In the genomic region with DNA sequence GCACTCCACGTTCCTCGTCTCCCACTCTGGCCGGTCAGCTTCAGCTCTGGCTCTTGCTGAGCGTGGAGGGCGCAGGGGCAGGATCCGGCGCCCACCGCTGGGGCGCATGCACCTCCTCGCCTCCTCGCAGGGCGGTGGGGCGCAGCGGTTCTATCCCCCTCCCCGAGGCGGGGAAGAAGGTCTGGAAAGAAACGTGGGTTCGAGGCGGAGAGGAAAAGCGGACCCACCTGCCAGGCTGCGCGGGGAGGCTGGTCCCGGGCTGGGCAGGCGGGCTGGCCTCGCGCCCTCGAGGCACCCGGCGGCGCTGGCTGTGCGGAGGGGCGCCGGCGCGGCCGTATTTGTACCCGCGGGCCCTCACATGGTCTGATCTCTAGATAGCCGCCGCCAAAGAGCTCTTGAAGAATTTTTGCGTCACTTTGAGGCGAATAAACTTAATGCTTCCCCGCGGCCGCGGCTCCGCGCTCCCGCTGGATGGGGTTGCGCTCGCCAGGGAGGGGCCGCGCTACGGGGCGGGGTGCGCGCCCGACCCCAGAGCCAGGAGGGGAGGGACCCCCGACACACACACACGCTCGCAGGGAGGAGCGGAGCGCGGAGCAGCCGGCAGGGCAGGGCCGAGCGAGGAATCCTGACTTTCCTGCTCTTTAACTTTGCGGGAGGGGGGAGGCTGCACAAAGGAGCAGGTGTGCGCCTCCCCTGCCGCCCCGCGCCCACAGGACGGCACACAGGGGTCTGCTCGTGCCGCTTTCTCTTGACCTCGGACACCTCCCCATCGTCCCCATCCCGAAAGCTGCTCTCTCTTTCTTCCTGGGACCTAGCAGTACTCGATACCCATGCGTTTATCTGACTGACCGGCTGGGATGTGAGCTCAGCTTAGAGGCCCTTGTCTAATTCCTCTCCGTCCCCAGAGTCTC, we compare ENCODE assay signal across 1 cellular context.
TF ChIP-seq lines count a peak whose summit lies in the region.

Gene SLC6A4 (minus strand): TSS at position 312 of the 911 bp plus-strand sequence. CDS start 13,739 bp downstream, outside the sequence.

TF ChIP-seq in HEK293, 187 proteins besides CTCF, POLR2A, EP300 and RAD21 (continued from another document):
- TF ChIP-seq ZBTB26 (tag by site-specific recombination; optimal IDR thresholded peaks at IDR 0.05) (no peak), KLF7 (tag by site-specific recombination; IDR thresholded peaks at IDR 0.05; ENCODE audit: borderline replicate concordance) (no peak), MYNN (tag by site-specific recombination; IDR thresholded peaks at IDR 0.05; ENCODE audit: borderline replicate concordance) (no peak), OSR2 (tag by site-specific recombination; IDR thresholded peaks at IDR 0.05) (no peak), PRDM6 (tag by site-specific recombination; IDR thresholded peaks at IDR 0.05) (no peak), HOXC10 (CRISPR knock-in tag; IDR thresholded peaks at IDR 0.05) (no peak), ZNF350 (tag by site-specific recombination; IDR thresholded peaks at IDR 0.05) (no peak), ZBTB11 (tag by site-specific recombination; conservative IDR thresholded peaks at IDR 0.05; ENCODE audit: low read depth) (no peak), ZNF221 (tag by site-specific recombination; IDR thresholded peaks at IDR 0.05; ENCODE audit: borderline replicate concordance) (no peak), ZNF747 (tag by site-specific recombination; IDR thresholded peaks at IDR 0.05) (no peak)
